ENCODE assay signal across 19 cellular contexts in genomic region chr3:123369085-123369484, GRCh38.
A peak's percentile ranks its signal among the peaks of the same experiment; 100 is the strongest.
DNase-seq lines count a peak whose midpoint lies in the region; ATAC-seq, FAIRE-seq and TF ChIP-seq lines count a peak whose summit lies in the region.
"Had no signal": no experiment of that assay in that cellular context is flagged by ENCODE, and none has a peak within 500 bp of the region (broad histone marks: within the 10 kb centered on the region; RNA-seq: fewer than 3 reads in every experiment).

No MANE protein-coding gene starts in this region.

- no peak overlapping the region for H3K4me3 Mint-ChIP-seq in activated CD4-positive, alpha-beta T cell treated with anti-CD3 and anti-CD28 coated beads, Interleukin-2, amount 10 ng/mL, durations not matched to agents 7 days and 5 days
- H3K4me3 Mint-ChIP-seq: CD14-positive monocyte; CD4-positive, alpha-beta memory T cell; GM23338 had no signal

- no peaks in the 10 kb centered on the region for H3K79me2 ChIP-seq in HepG2 (ENCODE audit: insufficient read depth, low read length)

- H3K9me3 ChIP-seq in heart left ventricle (peaks cover 0 to 7% (median 0%) of the 10 kb centered on the region in 12 donors), heart right ventricle (peaks cover 0 to 9% (median 0%) of the 10 kb centered on the region in 11 donors), HepG2 (ENCODE audit: low read length) (no peaks in the 10 kb centered on the region), right lobe of liver (no peaks in the 10 kb centered on the region), sigmoid colon (no peaks in the 10 kb centered on the region)

- TF ChIP-seq RAD21 in HepG2 (CRISPR knock-in tag; IDR thresholded peaks at IDR 0.05), result no peak

- H3K4me1 ChIP-seq in heart left ventricle (peaks cover 9 to 88% (median 49%) of the 10 kb centered on the region in 12 donors), heart right ventricle (peaks cover 18 to 92% (median 49%) of the 10 kb centered on the region in 9 donors), HepG2 (ENCODE audit: insufficient read depth, low read length) (no peaks in the 10 kb centered on the region), right lobe of liver (peaks cover 0 to 3% (median 0%) of the 10 kb centered on the region in 4 donors), sigmoid colon (peaks cover 0 to 84% (median 74%) of the 10 kb centered on the region in 4 donors)
- H3K4me1 ChIP-seq: BLaER1 had no signal

- FAIRE-seq in HepG2 (lab: Jason Lieb, UNC), result no peak
- FAIRE-seq: GM12892, GM18507, H54 had no signal

- no peak for DNase-seq in heart left ventricle
- no peak for DNase-seq in heart right ventricle
- no peak for DNase-seq in HepG2 (ENCODE audit: low spot score)
- DNase-seq in right lobe of liver, result no peak
- peak; percentile 18 for DNase-seq in sigmoid colon
- DNase-seq in activated CD4-positive, alpha-beta T cell treated with anti-CD3 and anti-CD28 coated beads, Interleukin-2, amount 10 ng/mL, durations not matched to agents 7 days and 5 days, result no peak
- DNase-seq: 8988T; CD4-positive, alpha-beta memory T cell; DMS153; DMS79; GDM1; HCEC 1CT had no signal

- ATAC-seq in heart left ventricle (no peak), heart right ventricle (no peak), HepG2 (no peak), right lobe of liver (no peak), HG03175 (IDR thresholded peaks at IDR 0.05; ENCODE audit: unreplicated experiment) (no peak)
- ATAC-seq: GM23338 had no signal

- intact Hi-C loops in heart left ventricle (cut with DNase I), result no loop called here
- intact Hi-C loops in heart right ventricle (cut with DNase I), result no loop called here
- intact Hi-C loops in HepG2 (cut with micrococcal nuclease; ENCODE audit: unreplicated experiment), result no loop called here
- intact Hi-C loops in right lobe of liver (cut with DNase I), result no loop called here
- intact Hi-C loops in sigmoid colon (cut with DNase I), result no loop called here

- BruUV-seq in HepG2 (replicated peaks; lab: Mats Ljungman, UMichigan), result no TSS peak

- H3K27ac ChIP-seq in heart left ventricle (peak overlapping the region in 7 of 12 donors; percentile 0 to 96 (median 83)), heart right ventricle (peak overlapping the region in 5 of 10 donors; percentile 19 to 89 (median 65)), HepG2 (ENCODE audit: extremely low read length, insufficient read depth, low read length) (no peak overlapping the region), right lobe of liver (no peak overlapping the region), sigmoid colon (peak overlapping the region in 3 of 4 donors; percentile 68 to 83 (median 80))
- H3K27ac ChIP-seq: BLaER1 had no signal

- H3K4me2 ChIP-seq in HepG2 (ENCODE audit: low read depth, low read length), result no peak overlapping the region
- H3K4me2 ChIP-seq: BLaER1, GM23338 had no signal

- H3K4me3 ChIP-seq in heart left ventricle, result no peak overlapping the region
- no peak overlapping the region for H3K4me3 ChIP-seq in heart right ventricle
- H3K4me3 ChIP-seq in HepG2 (replicated peaks in 1 of 3; ENCODE audit: insufficient read depth in 1 of 3, low read depth in 2 of 3, low read length in 3 of 3), result no peak overlapping the region
- no peak overlapping the region for H3K4me3 ChIP-seq in right lobe of liver
- no peak overlapping the region for H3K4me3 ChIP-seq in sigmoid colon
- H3K4me3 ChIP-seq: BLaER1, GM23338 had no signal

- H3K4me1 Mint-ChIP-seq in activated CD4-positive, alpha-beta T cell treated with anti-CD3 and anti-CD28 coated beads, Interleukin-2, amount 10 ng/mL, durations not matched to agents 7 days and 5 days, result no peaks in the 10 kb centered on the region
- H3K4me1 Mint-ChIP-seq: CD14-positive monocyte; CD4-positive, alpha-beta memory T cell had no signal

- POLR2A ChIA-PET in HepG2 (lab: Yijun Ruan, JAX), result no interaction called here
- POLR2A ChIA-PET in activated CD4-positive, alpha-beta T cell treated with anti-CD3 and anti-CD28 coated beads, Interleukin-2, amount 10 ng/mL, durations not matched to agents 7 days and 5 days (lab: Charles Lee), result no interaction called here

- no peaks in the 10 kb centered on the region for H3K9me3 Mint-ChIP-seq in activated CD4-positive, alpha-beta T cell treated with anti-CD3 and anti-CD28 coated beads, Interleukin-2, amount 10 ng/mL, durations not matched to agents 7 days and 5 days

- no peaks in the 10 kb centered on the region for H4K20me1 ChIP-seq in HepG2 (ENCODE audit: insufficient read depth, low read length)
- H4K20me1 ChIP-seq: BLaER1 had no signal

- H3K36me3 Mint-ChIP-seq in activated CD4-positive, alpha-beta T cell treated with anti-CD3 and anti-CD28 coated beads, Interleukin-2, amount 10 ng/mL, durations not matched to agents 7 days and 5 days (ENCODE audit: low read depth), result no peaks in the 10 kb centered on the region
- H3K36me3 Mint-ChIP-seq: CD14-positive monocyte; CD4-positive, alpha-beta memory T cell had no signal

- no peak overlapping the region for H3K27ac Mint-ChIP-seq in activated CD4-positive, alpha-beta T cell treated with anti-CD3 and anti-CD28 coated beads, Interleukin-2, amount 10 ng/mL, durations not matched to agents 7 days and 5 days
- H3K27ac Mint-ChIP-seq: CD14-positive monocyte; CD4-positive, alpha-beta memory T cell; GM23338 had no signal

- in situ Hi-C loops in HepG2 (cut with HindIII; ENCODE audit: extremely low pct_ligation_motif_present, low pct_unique_long_range_greater_than_20kb), result no loop called here

- peaks cover 11% of the 10 kb centered on the region for H3K27me3 Mint-ChIP-seq in activated CD4-positive, alpha-beta T cell treated with anti-CD3 and anti-CD28 coated beads, Interleukin-2, amount 10 ng/mL, durations not matched to agents 7 days and 5 days

- TF ChIP-seq EP300 in HepG2 (IDR thresholded peaks at IDR 0.05; ENCODE audit: low read depth in 2 of 2, low read length in 2 of 2) (no peak), HepG2 (CRISPR knock-in tag; IDR thresholded peaks at IDR 0.05; ENCODE audit: borderline replicate concordance) (no peak), sigmoid colon (IDR thresholded peaks at IDR 0.05) (no peak)

- H3K36me3 ChIP-seq in heart left ventricle (peaks cover 0 to 3% (median 0%) of the 10 kb centered on the region in 9 donors), heart right ventricle (peaks cover 0 to 4% (median 0%) of the 10 kb centered on the region in 9 donors), HepG2 (replicated peaks in 1 of 2; ENCODE audit: control insufficient read depth in 1 of 2, insufficient read depth in 2 of 2, low read length in 2 of 2) (no peaks in the 10 kb centered on the region), right lobe of liver (no peaks in the 10 kb centered on the region), sigmoid colon (no peaks in the 10 kb centered on the region)
- H3K36me3 ChIP-seq: BLaER1 had no signal

- CTCF ChIA-PET in HepG2 (lab: Yijun Ruan, JAX; ENCODE audit: low intra/inter-chr PET ratio, low total read pairs), result no interaction called here
- CTCF ChIA-PET in activated CD4-positive, alpha-beta T cell treated with anti-CD3 and anti-CD28 coated beads, Interleukin-2, amount 10 ng/mL, durations not matched to agents 7 days and 5 days (lab: Charles Lee), result interaction anchor here (0.6 to 1.0 kb wide), 2 partner anchors 33 to 545 kb away, joined by 3 to 4 read pairs; no protein-coding TSS in a partner anchor

- no peak overlapping the region for H3K9ac ChIP-seq in HepG2 (ENCODE audit: insufficient read depth, low read depth, low read length)
- H3K9ac ChIP-seq: BLaER1 had no signal

- TF ChIP-seq POLR2A in heart left ventricle (IDR thresholded peaks at IDR 0.05) (no peak), HepG2 (IDR thresholded peaks at IDR 0.05; ENCODE audit: insufficient read depth in 1 of 2, low read depth in 2 of 2, low read length in 2 of 2) (no peak), right lobe of liver (IDR thresholded peaks at IDR 0.05) (no peak), sigmoid colon (IDR thresholded peaks at IDR 0.05) (no peak)

- H3K27me3 ChIP-seq in heart left ventricle, result no peaks in the 10 kb centered on the region
- H3K27me3 ChIP-seq in heart right ventricle, result no peaks in the 10 kb centered on the region
- peaks cover 0 to 2% of the 10 kb centered on the region in 2 experiments; a peak in 2 of 5 replicates for H3K27me3 ChIP-seq in HepG2 (ENCODE audit: control insufficient read depth in 1 of 2, insufficient read depth in 2 of 2, low read length in 2 of 2)
- H3K27me3 ChIP-seq in right lobe of liver, result no peaks in the 10 kb centered on the region
- H3K27me3 ChIP-seq in sigmoid colon, result no peaks in the 10 kb centered on the region
- H3K27me3 ChIP-seq: BLaER1 had no signal

- 86 to 99% (median 96%) methylated on average over 3 of the region's 3 CpGs for WGBS in heart left ventricle, 4 donors
- 98% methylated on average over 3 of the region's 3 CpGs for WGBS in heart right ventricle, 2 donors
- WGBS in HepG2 (ENCODE audit: low lambda C conversion rate), result 78% methylated on average over 3 of the region's 3 CpGs
- 100% methylated on average over 1 of the region's 3 CpGs for WGBS in right lobe of liver (ENCODE audit: insufficient coverage, low coverage, low lambda C conversion rate, missing lambda C conversion rate)
- 96 to 99% methylated on average over 3 of the region's 3 CpGs for WGBS in sigmoid colon, 2 donors

- TF ChIP-seq CTCF in heart left ventricle (IDR thresholded peaks at IDR 0.05), result no peak
- no peak for TF ChIP-seq CTCF in heart right ventricle (IDR thresholded peaks at IDR 0.05)
- no peak for TF ChIP-seq CTCF in HepG2 (CRISPR knock-in tag; IDR thresholded peaks at IDR 0.05)
- TF ChIP-seq CTCF in right lobe of liver (IDR thresholded peaks at IDR 0.05), result no peak
- TF ChIP-seq CTCF in sigmoid colon (IDR thresholded peaks at IDR 0.05), result no peak

- H2AFZ ChIP-seq in HepG2 (ENCODE audit: low read length), result no peak overlapping the region
- H2AFZ ChIP-seq: GM23338 had no signal

TF ChIP-seq in HepG2, 621 proteins besides CTCF, POLR2A, EP300 and RAD21:
- TF ChIP-seq NFKB2 (CRISPR knock-in tag; IDR thresholded peaks at IDR 0.05; ENCODE audit: borderline replicate concordance), result no peak
- TF ChIP-seq ZNF564 (CRISPR knock-in tag; IDR thresholded peaks at IDR 0.05), result peak; percentile 59; the same call in 1 of the 2 replicates
- TF ChIP-seq HINFP (CRISPR knock-in tag; IDR thresholded peaks at IDR 0.05; ENCODE audit: low read depth), result no peak

Comparison
In these comparisons a context has a peak if more than half of its experiments do, and no peak if none do; other contexts are left out.
1. H3K27ac ChIP-seq: peak in heart left ventricle (7 of 12) and sigmoid colon (3 of 4); none in HepG2 (single experiment) and right lobe of liver (0 of 3).